In the genomic region with DNA sequence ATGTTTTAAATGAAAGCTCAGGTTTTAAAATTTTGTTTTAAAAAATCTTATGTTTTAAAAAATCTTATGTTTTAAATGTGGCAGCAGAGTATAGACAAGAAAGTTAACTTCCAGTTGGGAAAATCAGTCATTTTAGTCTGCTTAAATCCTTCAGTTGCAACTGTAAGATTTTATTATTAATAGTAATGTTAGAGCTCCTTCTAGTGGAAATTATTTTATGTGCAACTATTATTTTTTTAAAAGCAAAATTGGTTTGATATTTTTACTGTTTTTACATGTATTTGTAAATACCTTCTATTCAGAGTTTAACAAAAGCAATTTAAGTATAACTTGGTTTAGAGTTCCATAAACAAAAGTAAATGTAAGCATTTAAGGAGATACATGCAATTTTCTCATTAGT, we compare ENCODE assay signal across 9 cellular contexts. TPM values are rescaled to one million over a fixed set of nuclear protein-coding genes. Genes with fewer than 3 reads are reported as not detected.
DNase-seq lines count a peak whose midpoint lies in the region; ATAC-seq and TF ChIP-seq lines count a peak whose summit lies in the region.
"Had no signal": no experiment of that assay in that cellular context is flagged by ENCODE, and none has a peak within 500 bp of the region (broad histone marks: within the 10 kb centered on the region; RNA-seq: fewer than 3 reads in every experiment).

No MANE protein-coding gene starts in this region.

- peak; percentile 65 for TF ChIP-seq CTCF in A673 (conservative IDR thresholded peaks at IDR 0.05; ENCODE audit: low read depth, low read length)
- TF ChIP-seq CTCF in VCaP (conservative IDR thresholded peaks at IDR 0.05) = peak; percentile 77

- in situ Hi-C loops in GM23248 (cut with MboI) = loop anchor here (25.0 kb wide), 1 partner anchor 619 kb away; no protein-coding TSS in a partner anchor

- peaks cover 39% of the 10 kb centered on the region for H3K79me2 ChIP-seq in GM23248 (ENCODE audit: insufficient read depth)

- H3K9me3 ChIP-seq in A673 (ENCODE audit: low read depth, low read length, poor library complexity, severe bottlenecking) (no peaks in the 10 kb centered on the region), GM23248 (ENCODE audit: low read depth) (no peaks in the 10 kb centered on the region)

- H3K36me3 ChIP-seq in A673 (ENCODE audit: insufficient read depth, low read length, poor library complexity, severe bottlenecking) = peaks cover 38% of the 10 kb centered on the region
- peaks cover 16% of the 10 kb centered on the region; the same call in 1 of the 2 replicates for H3K36me3 ChIP-seq in GM23248 (ENCODE audit: low read depth)

- H3K4me1 ChIP-seq in A673 (ENCODE audit: insufficient read depth, low read length, poor library complexity, severe bottlenecking) (peaks cover under 1% of the 10 kb centered on the region), GM23248 (ENCODE audit: insufficient read depth) (peaks cover 8% of the 10 kb centered on the region; the same call in 1 of the 2 replicates)

- no peak overlapping the region for H2AFZ ChIP-seq in GM23248

- H3K4me2 ChIP-seq in GM23248 (ENCODE audit: unreplicated experiment) = no peak overlapping the region

- intact Hi-C loops in A673 (cut with micrococcal nuclease; ENCODE audit: unreplicated experiment) = no loop called here

- no peak overlapping the region for H3K27ac ChIP-seq in A673 (ENCODE audit: low read depth, low read length, poor library complexity, severe bottlenecking)
- no peak overlapping the region for H3K27ac ChIP-seq in GM23248
- no peak overlapping the region for H3K27ac ChIP-seq in VCaP

- H4K20me1 ChIP-seq in GM23248 (ENCODE audit: insufficient read depth) = no peaks in the 10 kb centered on the region

- H3K9ac ChIP-seq in GM23248 = no peak overlapping the region

- BruUV-seq in A673 (replicated peaks; lab: Mats Ljungman, UMichigan) = no TSS peak

- CTCF ChIA-PET in A673 (lab: Charles Lee) = interaction anchor here (0.6 to 1.5 kb wide), 3 partner anchors 214 to 353 kb away, joined by 3 to 4 read pairs (median 3); no protein-coding TSS in a partner anchor

- H3F3A ChIP-seq in GM23248 (ENCODE audit: insufficient read depth) = 0 out of 2 replicates have a peak, but pooled peaks cover 9% of the 10 kb centered on the region

- DNase-seq in A673 (ENCODE audit: low spot score) (peak; percentile 49), GM23248 (peak; percentile 57), kidney glomerular epithelial cell (lab: John Stamatoyannopoulos, UW) (peak; percentile 31), cortex of kidney (lab: John Stamatoyannopoulos, UW) (no peak), activated gamma-delta T cell treated with Interleukin-2 at 50 U/mL for 16 hours (no peak)
- DNase-seq in stimulated activated naive CD8-positive, alpha-beta T cell treated with anti-CD3 and anti-CD28 coated beads, Interleukin-15, Interleukin-2, amounts not matched to agents 100 U/mL and 50 U/mL, for 24 hours = no peak
- DNase-seq: NCI-H2107 had no signal

- H3K4me3 ChIP-seq in A673 (ENCODE audit: low read depth, low read length, poor library complexity, severe bottlenecking) = no peak overlapping the region
- H3K4me3 ChIP-seq in GM23248 = no peak overlapping the region

- H3K27me3 ChIP-seq in A673 (replicated peaks; ENCODE audit: insufficient read depth, low read depth, low read length, poor library complexity) = no peaks in the 10 kb centered on the region
- H3K27me3 ChIP-seq in GM23248 (replicated peaks; ENCODE audit: insufficient read depth) = no peaks in the 10 kb centered on the region

- no peaks in the 10 kb centered on the region for H3K9me2 ChIP-seq in GM23248 (ENCODE audit: insufficient read depth)

- no peak for ATAC-seq in stimulated activated naive CD8-positive, alpha-beta T cell treated with anti-CD3 and anti-CD28 coated beads, Interleukin-15, Interleukin-2, amounts not matched to agents 100 U/mL and 50 U/mL, for 24 hours
- ATAC-seq in HG02970 (IDR thresholded peaks at IDR 0.05; ENCODE audit: low FRiP score, unreplicated experiment) = no peak

- POLR2A ChIA-PET in A673 (lab: Charles Lee; ENCODE audit: low non-redundant PET) = no interaction called here

RNA-seq across cellular contexts. Expression of gene NUDT6, which starts 8.5 kb away (rescaled TPM):
- total RNA-seq in A673 (2021) = 6.1 and 7.3 TPM in 2 replicates
- total RNA-seq in GM23248 (2014; rRNA removed; shearing (Covaris generic)) = 4.3 and 4.9 TPM in 2 replicates
- 4.1 and 6.0 TPM in 2 replicates for polyA plus RNA-seq in GM23248 (2016; fragmentation: Nextera tagmentation; extraction: Ambion mirVana)

Comparison
In these comparisons a context has a peak if more than half of its experiments do, and no peak if none do; other contexts are left out.
1. DNase-seq: peak in A673 (single experiment), GM23248 (single experiment) and kidney glomerular epithelial cell (single experiment); none in stimulated activated naive CD8-positive, alpha-beta T cell treated with anti-CD3 and anti-CD28 coated beads, Interleukin-15, Interleukin-2, amounts not matched to agents 100 U/mL and 50 U/mL, for 24 hours (single experiment), cortex of kidney (single experiment) and activated gamma-delta T cell treated with Interleukin-2 at 50 U/mL for 16 hours (single experiment).